In genomic region chrX:10158279-10158939, GRCh38 we compare ENCODE assay signal across 8 cellular contexts. TPM values are rescaled to one million over a fixed set of nuclear protein-coding genes. Genes with fewer than 3 reads are reported as not detected.
A peak's percentile ranks its signal among the peaks of the same experiment; 100 is the strongest.
DNase-seq lines count a peak whose midpoint lies in the region; ATAC-seq and TF ChIP-seq lines count a peak whose summit lies in the region.

No MANE protein-coding gene starts in this region.

- TF ChIP-seq CTCF in neural cell (IDR thresholded peaks at IDR 0.05; ENCODE audit: poor library complexity, severe bottlenecking), result peak; percentile 12

- no peaks in the 10 kb centered on the region for H3K9me2 ChIP-seq in neural cell (ENCODE audit: insufficient read depth, low read length)

- H3K79me2 ChIP-seq in neural cell (replicated peaks; ENCODE audit: insufficient read depth, low read length), result no peaks in the 10 kb centered on the region

- no peak for ATAC-seq in GM19455 (IDR thresholded peaks at IDR 0.05; ENCODE audit: unreplicated experiment)
- no peak for ATAC-seq in HG02571 (IDR thresholded peaks at IDR 0.05; ENCODE audit: unreplicated experiment)
- no peak for ATAC-seq in HG03159 (IDR thresholded peaks at IDR 0.05; ENCODE audit: unreplicated experiment)

- H3K27me3 ChIP-seq in neural cell (ENCODE audit: insufficient read depth, low read depth, low read length), result no peaks in the 10 kb centered on the region

- peak; percentile 2 for DNase-seq in activated naive CD4-positive, alpha-beta T cell treated with Interleukin-2 at 50 U/mL for 16 hours
- no peak for DNase-seq in activated naive CD4-positive, alpha-beta T cell (lab: John Stamatoyannopoulos, UW)
- peak; percentile 72 for DNase-seq in NCI-H345 (lab: John Stamatoyannopoulos, UW)
- DNase-seq in ecto neural progenitor cell (ENCODE audit: low spot score), result peak; percentile 68

- peak overlapping the region; percentile 24 for H3K27ac ChIP-seq in neural cell (ENCODE audit: low read length)

- H3K4me2 ChIP-seq in neural cell (ENCODE audit: low read length), result peak overlapping the region; percentile 44

- no peaks in the 10 kb centered on the region for H3F3A ChIP-seq in neural cell (ENCODE audit: insufficient read depth, low read length, poor library complexity, severe bottlenecking)

- H3K4me3 ChIP-seq in neural cell (ENCODE audit: low read length), result peak overlapping the region; percentile 68

- no peaks in the 10 kb centered on the region for H3K9me3 ChIP-seq in neural cell (ENCODE audit: low read length)

- H2AFZ ChIP-seq in neural cell (ENCODE audit: low read depth, low read length), result no peak overlapping the region

- peak overlapping the region; percentile 67 for H3K9ac ChIP-seq in neural cell (ENCODE audit: low read length)

- TF ChIP-seq RAD21 in neural cell (conservative IDR thresholded peaks at IDR 0.05), result no peak

- TF ChIP-seq EP300 in neural cell (conservative IDR thresholded peaks at IDR 0.05; ENCODE audit: poor library complexity, severe bottlenecking), result no peak

- no peaks in the 10 kb centered on the region for H3K36me3 ChIP-seq in neural cell (ENCODE audit: insufficient read depth, low read length)

- H4K20me1 ChIP-seq in neural cell (ENCODE audit: insufficient read depth), result no peaks in the 10 kb centered on the region

TF ChIP-seq in neural cell, 6 proteins besides CTCF, POLR2A, EP300 and RAD21:
- TF ChIP-seq SMC3 (conservative IDR thresholded peaks at IDR 0.05; ENCODE audit: poor library complexity), result no peak
- peak; percentile 80 for TF ChIP-seq POLR2AphosphoS5 (IDR thresholded peaks at IDR 0.05)
TF ChIP-seq in neural cell: peak in this region for 1.

RNA-seq across cellular contexts. Expression of gene CLCN4, which starts 1.6 kb away (rescaled TPM):
- 21.4 and 21.7 TPM in 2 replicates for polyA plus RNA-seq in neural cell
- polyA minus RNA-seq in neural cell, result 50.2 and 52.8 TPM in 2 replicates

Comparison
In these comparisons a context has a peak if more than half of its experiments do, and no peak if none do; other contexts are left out.
1. DNase-seq: peak in activated naive CD4-positive, alpha-beta T cell treated with Interleukin-2 at 50 U/mL for 16 hours (single experiment), NCI-H345 (single experiment) and ecto neural progenitor cell (single experiment); none in activated naive CD4-positive, alpha-beta T cell (0 of 4).